Comparison of ENCODE assay signal across 9 cellular contexts in the genomic region with DNA sequence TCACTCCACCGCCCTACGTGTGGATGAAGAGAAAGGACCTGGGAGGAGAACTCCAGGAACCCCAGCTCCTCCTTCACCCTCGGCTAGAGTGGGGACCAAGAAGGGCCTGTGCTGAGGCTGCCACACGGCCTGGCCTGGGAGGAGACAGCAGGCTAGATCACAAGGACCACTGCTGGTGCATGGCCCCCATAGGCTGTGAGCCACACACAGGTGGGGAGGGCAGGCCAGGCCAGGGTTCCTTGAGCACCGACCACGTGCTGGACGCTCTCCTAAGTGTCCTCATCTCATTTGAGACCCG.
"Had no signal": no experiment of that assay in that cellular context is flagged by ENCODE, and none has a peak within 500 bp of the region (broad histone marks: within the 10 kb centered on the region; RNA-seq: fewer than 3 reads in every experiment).

No MANE protein-coding gene starts in this region.

- DNase-seq: GM23248, GOT3, H9, HCEC 1CT, HFFc6 had no signal

- H3K4me2 ChIP-seq: GM23338 had no signal

- FAIRE-seq: H54 had no signal

- H3K4me3 ChIP-seq: GM23248, GM23338, HAP-1 had no signal

- H3K27ac Mint-ChIP-seq: GM23338, H9, HFFc6 had no signal

- H3K9me3 Mint-ChIP-seq: GM23338 had no signal

- H3K36me3 ChIP-seq: HAP-1 had no signal

- H3K9ac ChIP-seq: GM23248 had no signal

- ATAC-seq: GM23338, HCT116 had no signal

- H3K9me3 ChIP-seq: HAP-1 had no signal

- H3K27ac ChIP-seq: GM23248 had no signal

- H3K4me3 Mint-ChIP-seq: GM23338, H9, HFFc6 had no signal

- H2AFZ ChIP-seq: GM23248, GM23338 had no signal

- H3K4me1 ChIP-seq: HAP-1 had no signal
